Comparison of ENCODE assay signal across 1 cellular context in the genomic region with DNA sequence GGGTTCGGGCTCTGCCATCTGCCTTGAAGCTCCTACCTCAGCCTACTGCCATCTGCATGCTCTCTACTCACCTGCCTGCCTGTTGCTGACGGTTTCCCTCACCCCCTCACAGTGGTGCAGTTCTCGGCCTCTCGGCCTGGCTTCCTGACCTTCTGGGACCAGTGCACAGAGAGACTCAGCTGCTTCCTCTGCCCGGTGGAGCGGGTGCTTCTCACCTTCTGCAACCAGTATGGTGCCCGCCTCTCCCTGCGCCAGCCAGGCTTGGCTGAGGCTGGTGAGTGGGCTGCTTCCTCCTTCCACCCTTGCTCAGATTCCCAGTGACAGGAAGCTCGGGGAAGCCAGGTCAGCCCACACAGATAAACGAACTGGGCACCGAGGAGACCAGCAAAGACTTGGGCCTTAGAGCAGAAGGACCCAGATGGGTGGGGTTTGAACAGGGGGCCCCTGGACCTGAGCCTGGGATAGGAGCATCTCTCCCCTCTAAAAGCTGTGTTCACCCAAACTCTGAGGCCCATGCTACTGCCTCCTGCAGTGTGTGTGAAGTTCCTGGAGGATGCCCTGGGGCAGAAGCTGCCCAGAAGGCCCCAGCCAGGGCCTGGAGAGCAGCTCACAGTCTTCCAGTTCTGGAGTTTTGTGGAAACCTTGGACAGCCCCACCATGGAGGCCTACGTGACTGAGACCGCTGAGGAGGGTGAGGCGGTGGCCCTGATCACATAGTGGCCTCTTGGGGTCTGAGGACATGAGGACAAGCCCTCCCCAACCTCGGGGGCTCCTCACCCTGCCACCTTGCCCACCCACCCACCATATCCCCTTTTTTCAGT.
TF ChIP-seq lines count a peak whose summit lies in the region.

No MANE protein-coding gene starts in this region.

TF ChIP-seq in IMR-90, 13 proteins besides CTCF, POLR2A, EP300 and RAD21:
- TF ChIP-seq CHD1 (IDR thresholded peaks at IDR 0.05; ENCODE audit: low read depth, low read length) = no peak
- TF ChIP-seq CEBPB (IDR thresholded peaks at IDR 0.05; ENCODE audit: low read depth, low read length) = no peak
- TF ChIP-seq MAZ (IDR thresholded peaks at IDR 0.05; ENCODE audit: borderline replicate concordance, low read depth, low read length) = no peak
- TF ChIP-seq SMC3 (IDR thresholded peaks at IDR 0.05; ENCODE audit: low read depth, low read length) = no peak
- TF ChIP-seq NFE2L2 (IDR thresholded peaks at IDR 0.05; ENCODE audit: low read depth, low read length) = no peak
- TF ChIP-seq RCOR1 (IDR thresholded peaks at IDR 0.05; ENCODE audit: insufficient replicate concordance, low read length) = no peak
- TF ChIP-seq MXI1 (IDR thresholded peaks at IDR 0.05; ENCODE audit: borderline replicate concordance, low read depth, low read length) = no peak
